Comparison of ENCODE assay signal across 14 cellular contexts in genomic region chr22:29329581-29329980, GRCh38. TPM values are rescaled to one million over a fixed set of nuclear protein-coding genes. Genes with fewer than 3 reads are reported as not detected.
"Had no signal": no experiment of that assay in that cellular context is flagged by ENCODE, and none has a peak within 500 bp of the region (broad histone marks: within the 10 kb centered on the region; RNA-seq: fewer than 3 reads in every experiment).

No MANE protein-coding gene starts in this region.

- H3K36me3 Mint-ChIP-seq: natural killer cell treated with Interleukin-12 subunit alpha and Interleukin-12 subunit beta and Interleukin-15 and Interleukin-18, amount 100 ng/mL, for 72 hours had no signal

- H3K27ac ChIP-seq: coronary artery, epithelial cell of prostate, hepatocyte, SJSA1 had no signal

- H3K4me1 Mint-ChIP-seq: activated T-helper 17 cell treated with anti-CD3 and anti-CD28 coated beads, Interleukin-2, amount 50 U/mL, for 72 hours had no signal

- H3K4me3 Mint-ChIP-seq: activated CD4-positive, alpha-beta memory T cell treated with anti-CD3 and anti-CD28 coated beads for 36 hours; activated naive CD4-positive, alpha-beta T cell treated with anti-CD3 and anti-CD28 coated beads for 36 hours; activated T-helper 17 cell treated with anti-CD3 and anti-CD28 coated beads, Interleukin-2, amount 50 U/mL, for 72 hours; natural killer cell treated with Interleukin-12 subunit alpha and Interleukin-12 subunit beta and Interleukin-15 and Interleukin-18, amount 100 ng/mL, for 72 hours had no signal

- ATAC-seq: activated T-helper 17 cell treated with anti-CD3 and anti-CD28 coated beads, Interleukin-2, amount 50 U/mL, for 72 hours; natural killer cell treated with Interleukin-12 subunit alpha and Interleukin-12 subunit beta and Interleukin-15 and Interleukin-18, amount 100 ng/mL, for 72 hours had no signal

- DNase-seq: activated CD4-positive, alpha-beta memory T cell treated with anti-CD3 and anti-CD28 coated beads for 36 hours; activated CD4-positive, CD25-positive, alpha-beta regulatory T cell treated with anti-CD3 and anti-CD28 coated beads, Interleukin-2, amount 50 U/mL, for 72 hours; activated naive CD4-positive, alpha-beta T cell treated with anti-CD3 and anti-CD28 coated beads for 36 hours; effector CD8-positive, alpha-beta T cell; SW 1271; trophoblast cell had no signal

- H3K27ac Mint-ChIP-seq: activated CD4-positive, alpha-beta memory T cell treated with anti-CD3 and anti-CD28 coated beads for 36 hours; activated naive CD4-positive, alpha-beta T cell treated with anti-CD3 and anti-CD28 coated beads for 36 hours; activated T-helper 17 cell treated with anti-CD3 and anti-CD28 coated beads, Interleukin-2, amount 50 U/mL, for 72 hours; natural killer cell treated with Interleukin-12 subunit alpha and Interleukin-12 subunit beta and Interleukin-15 and Interleukin-18, amount 100 ng/mL, for 72 hours had no signal

- H3K27me3 Mint-ChIP-seq: activated CD4-positive, alpha-beta memory T cell treated with anti-CD3 and anti-CD28 coated beads for 36 hours; activated T-helper 17 cell treated with anti-CD3 and anti-CD28 coated beads, Interleukin-2, amount 50 U/mL, for 72 hours; natural killer cell treated with Interleukin-12 subunit alpha and Interleukin-12 subunit beta and Interleukin-15 and Interleukin-18, amount 100 ng/mL, for 72 hours had no signal

- H3K27me3 ChIP-seq: hepatocyte, SJSA1 had no signal

- H3K9me3 Mint-ChIP-seq: activated CD4-positive, alpha-beta memory T cell treated with anti-CD3 and anti-CD28 coated beads for 36 hours; activated naive CD4-positive, alpha-beta T cell treated with anti-CD3 and anti-CD28 coated beads for 36 hours; activated T-helper 17 cell treated with anti-CD3 and anti-CD28 coated beads, Interleukin-2, amount 50 U/mL, for 72 hours; natural killer cell treated with Interleukin-12 subunit alpha and Interleukin-12 subunit beta and Interleukin-15 and Interleukin-18, amount 100 ng/mL, for 72 hours had no signal

- H3K4me3 ChIP-seq: coronary artery, hepatocyte, lung, SJSA1, smooth muscle cell had no signal

RNA-seq across cellular contexts. Expression of gene RASL10A, which starts 14.1 kb away (rescaled TPM):
- total RNA-seq: activated naive CD4-positive, alpha-beta T cell treated with anti-CD3 and anti-CD28 coated beads for 36 hours; SJSA1; smooth muscle cell had no signal
